ENCODE assay signal across 13 cellular contexts in genomic region chr1:23719162-23719820, GRCh38. TPM values are rescaled to one million over a fixed set of nuclear protein-coding genes. Genes with fewer than 3 reads are reported as not detected.
DNase-seq lines count a peak whose midpoint lies in the region; ATAC-seq, FAIRE-seq and TF ChIP-seq lines count a peak whose summit lies in the region.
"Had no signal": no experiment of that assay in that cellular context is flagged by ENCODE, and none has a peak within 500 bp of the region (broad histone marks: within the 10 kb centered on the region; RNA-seq: fewer than 3 reads in every experiment).

No MANE protein-coding gene starts in this region.

- peaks cover 3% of the 10 kb centered on the region for H3K36me3 ChIP-seq in mammary epithelial cell (ENCODE audit: insufficient read depth, low read length)
- H3K36me3 ChIP-seq in gastrocnemius medialis, result no peaks in the 10 kb centered on the region
- H3K36me3 ChIP-seq: ascending aorta, prostate gland, suprapubic skin had no signal

- no peak overlapping the region for H3K4me2 ChIP-seq in mammary epithelial cell (ENCODE audit: insufficient read depth, low read depth, low read length)

- TF ChIP-seq POLR2A in gastrocnemius medialis (IDR thresholded peaks at IDR 0.05), result no peak

- no peak for FAIRE-seq in RCC 7860 (lab: Jason Lieb, UNC)

- H3K9me3 ChIP-seq in mammary epithelial cell (replicated peaks; ENCODE audit: insufficient read depth, low read length), result no peaks in the 10 kb centered on the region
- no peaks in the 10 kb centered on the region for H3K9me3 ChIP-seq in gastrocnemius medialis
- H3K9me3 ChIP-seq: ascending aorta, prostate gland, suprapubic skin had no signal

- peaks cover 34% of the 10 kb centered on the region for H3K79me2 ChIP-seq in mammary epithelial cell (ENCODE audit: insufficient read depth, low read length)

- 91% methylated on average over 3 of the region's 3 CpGs for WGBS in mammary epithelial cell (ENCODE audit: low coverage, missing lambda C conversion rate)

- DNase-seq in NCI-H446 treated with DMSO at 0.1 percent for 48 hours (lab: John Stamatoyannopoulos, UW) (peak; percentile 27), mammary epithelial cell (peak; percentile 15), gastrocnemius medialis (peak; percentile 72 to 85), RCC 7860 (ENCODE audit: low spot score) (no peak), middle frontal gyrus (ENCODE audit: extremely low spot score, low spot score) (no peak)
- DNase-seq in effector CD4-positive, alpha-beta T cell, result no peak
- DNase-seq: activated T-cell treated with anti-CD3 and anti-CD28 coated beads, Interleukin-2, amount 50 U/mL, for 4 hours; COR-L47; SIG-M5 had no signal

- intact Hi-C loops in mammary epithelial cell (cut with micrococcal nuclease) (no loop called here), gastrocnemius medialis (cut with DNase I; ENCODE audit: low total_unique reads) (no loop called here)

- ATAC-seq in GM19351 (IDR thresholded peaks at IDR 0.05; ENCODE audit: unreplicated experiment) (peak; percentile 32), gastrocnemius medialis (peak; percentile 97 to 99)

- no TSS peak for BruUV-seq in mammary epithelial cell (replicated peaks; lab: Mats Ljungman, UMichigan)

- H3K27ac ChIP-seq in mammary epithelial cell (ENCODE audit: insufficient read depth, low read depth, low read length), result no peak overlapping the region
- peak overlapping the region; percentile 60 to 79 (median 64) for H3K27ac ChIP-seq in gastrocnemius medialis
- H3K27ac ChIP-seq: ascending aorta, prostate gland, suprapubic skin had no signal

- H3K27me3 ChIP-seq in mammary epithelial cell (ENCODE audit: insufficient read depth, low read length) (no peaks in the 10 kb centered on the region), gastrocnemius medialis (no peaks in the 10 kb centered on the region)
- H3K27me3 ChIP-seq: ascending aorta, suprapubic skin had no signal

- in situ Hi-C loops in mammary epithelial cell (cut with MboI; ENCODE audit: low sequenced_read_pairs in 2 of 2) (no loop called here), gastrocnemius medialis (cut with MboI; ENCODE audit: low sequenced_read_pairs in 4 of 4) (no loop called here)

- no peaks in the 10 kb centered on the region for H4K20me1 ChIP-seq in mammary epithelial cell (ENCODE audit: insufficient read depth, low read length)

- no peak for TF ChIP-seq CTCF in mammary epithelial cell (conservative IDR thresholded peaks at IDR 0.05 in 1 of 2, IDR thresholded peaks at IDR 0.05 in 1 of 2; ENCODE audit: extremely low read depth in 1 of 2, insufficient read depth in 1 of 2, low read depth in 1 of 2, low read length in 2 of 2)
- TF ChIP-seq CTCF in gastrocnemius medialis (IDR thresholded peaks at IDR 0.05 in 4 of 5, conservative IDR thresholded peaks at IDR 0.05 in 1 of 5), result no peak

- no peak overlapping the region for H3K4me3 ChIP-seq in mammary epithelial cell (replicated peaks in 1 of 3; ENCODE audit: insufficient read depth in 1 of 3, low read depth in 2 of 3, low read length in 3 of 3)
- H3K4me3 ChIP-seq in gastrocnemius medialis, result no peak overlapping the region
- H3K4me3 ChIP-seq: ascending aorta, prostate gland, suprapubic skin had no signal

- dilution Hi-C loops in mammary epithelial cell (cut with HindIII; ENCODE audit: low sequenced_read_pairs), result no loop called here

- CTCF ChIA-PET in mammary epithelial cell (lab: Charles Lee; ENCODE audit: low non-redundant PET), result no interaction called here

- no peaks in the 10 kb centered on the region for H3K4me1 ChIP-seq in mammary epithelial cell (ENCODE audit: insufficient read depth, low read length)
- peaks cover 6% of the 10 kb centered on the region in 2 donors for H3K4me1 ChIP-seq in gastrocnemius medialis
- H3K4me1 ChIP-seq: ascending aorta, prostate gland, suprapubic skin had no signal

- H2AFZ ChIP-seq in mammary epithelial cell (ENCODE audit: low read depth, low read length), result no peak overlapping the region

- H3K9ac ChIP-seq in mammary epithelial cell (ENCODE audit: insufficient read depth, low read length), result no peak overlapping the region

RNA-seq across cellular contexts. Expression of gene ELOA, which starts 24.0 kb away (rescaled TPM):
- total RNA-seq in mammary epithelial cell (10 to 100 TPM; 38.0 to 59.9 TPM), gastrocnemius medialis (10 to 100 TPM; 44.7 to 73.0 (median 59.0) TPM)
- 37.0 TPM for polyA plus RNA-seq in mammary epithelial cell
- polyA minus RNA-seq in mammary epithelial cell, result 65.2 TPM

RNA-seq across cellular contexts. Expression of gene RPL11, which starts 27.7 kb away (rescaled TPM):
- total RNA-seq in mammary epithelial cell, result 1,000 to 10,000 TPM in 1 of 2 donors, 100 to 1,000 TPM in 1; 376 to 1,022 TPM
- polyA plus RNA-seq in mammary epithelial cell, result 1,104 TPM
- 741 TPM for polyA minus RNA-seq in mammary epithelial cell
- 100 to 1,000 TPM; 302 to 593 (median 504) TPM for total RNA-seq in gastrocnemius medialis

RNA-seq across cellular contexts. Expression of gene PITHD1, which starts 58.9 kb away (rescaled TPM):
- total RNA-seq in mammary epithelial cell (10 to 100 TPM; 39.7 to 44.0 TPM), gastrocnemius medialis (100 to 1,000 TPM in 1 of 4 donors, 10 to 100 TPM in 3; 79.9 to 104 (median 90.3) TPM)
- polyA plus RNA-seq in mammary epithelial cell, result 45.9 TPM
- polyA minus RNA-seq in mammary epithelial cell, result 3.9 TPM

Comparison
In these comparisons a context has a peak if more than half of its experiments do, and no peak if none do; other contexts are left out.
1. DNase-seq: peak in NCI-H446 treated with DMSO at 0.1 percent for 48 hours (single experiment), mammary epithelial cell (single experiment) and gastrocnemius medialis (2 of 2); none in effector CD4-positive, alpha-beta T cell (single experiment), RCC 7860 (single experiment) and middle frontal gyrus (single experiment).